1 cellular context compared by ENCODE assay signal in genomic region chrX:2474963-2475726, GRCh38.
TF ChIP-seq lines count a peak whose summit lies in the region.

No MANE protein-coding gene starts in this region.

TF ChIP-seq in K562, 482 proteins besides CTCF, POLR2A, EP300 and RAD21 (continued from another document and continues in another):
- TF ChIP-seq MGA (IDR thresholded peaks at IDR 0.05): peak; percentile 39; the same call in 1 of the 2 replicates
- TF ChIP-seq ZNF589 (CRISPR knock-in tag; IDR thresholded peaks at IDR 0.05; ENCODE audit: low read depth): no peak
- TF ChIP-seq NFE2L1 (tag; IDR thresholded peaks at IDR 0.05; ENCODE audit: borderline replicate concordance, low read depth): no peak
- TF ChIP-seq ELF1 (tag; IDR thresholded peaks at IDR 0.05): no peak
- TF ChIP-seq VEZF1 (CRISPR knock-in tag; IDR thresholded peaks at IDR 0.05): no peak
- TF ChIP-seq TCF7L2 (IDR thresholded peaks at IDR 0.05; ENCODE audit: low read depth, low read length): no peak
- TF ChIP-seq CEBPB (tag; IDR thresholded peaks at IDR 0.05): no peak
- no peak for TF ChIP-seq ZNF512 (tag; IDR thresholded peaks at IDR 0.05)
- no peak for TF ChIP-seq ZNF165 (CRISPR knock-in tag; IDR thresholded peaks at IDR 0.05; ENCODE audit: borderline replicate concordance)
- TF ChIP-seq EWSR1 (IDR thresholded peaks at IDR 0.05; ENCODE audit: borderline replicate concordance, low read depth, partially characterized antibody): no peak
- no peak for TF ChIP-seq E2F4 (CRISPR knock-in tag; IDR thresholded peaks at IDR 0.05; ENCODE audit: low read depth)
- TF ChIP-seq ETV6 (IDR thresholded peaks at IDR 0.05; ENCODE audit: borderline replicate concordance in 1 of 2, low read depth in 2 of 2, low read length in 1 of 2): no peak
- TF ChIP-seq ETV6 (CRISPR knock-in tag; IDR thresholded peaks at IDR 0.05; ENCODE audit: borderline replicate concordance): no peak
- TF ChIP-seq ZNF133 (CRISPR knock-in tag; IDR thresholded peaks at IDR 0.05): no peak
- TF ChIP-seq UBTF (IDR thresholded peaks at IDR 0.05; ENCODE audit: borderline replicate concordance in 1 of 2, low read depth in 2 of 2, low read length in 2 of 2): no peak
- TF ChIP-seq BCLAF1 (IDR thresholded peaks at IDR 0.05; ENCODE audit: borderline replicate concordance in 1 of 2, control insufficient read depth in 1 of 2, low read depth in 2 of 2, low read length in 1 of 2): no peak
- no peak for TF ChIP-seq FOSL1 (tag; conservative IDR thresholded peaks at IDR 0.05)
- TF ChIP-seq HNRNPLL (IDR thresholded peaks at IDR 0.05; ENCODE audit: low read depth, low read length, poor library complexity, severe bottlenecking): no peak
- no peak for TF ChIP-seq ZNF280B (CRISPR knock-in tag; IDR thresholded peaks at IDR 0.05)
- TF ChIP-seq TCF3 (CRISPR knock-in tag; IDR thresholded peaks at IDR 0.05): no peak
- TF ChIP-seq RNF219 (CRISPR knock-in tag; IDR thresholded peaks at IDR 0.05): no peak
- TF ChIP-seq TBP (optimal IDR thresholded peaks at IDR 0.05; ENCODE audit: low read depth, low read length): no peak
- TF ChIP-seq HDAC1 (IDR thresholded peaks at IDR 0.05): no peak
- TF ChIP-seq MTA3 (IDR thresholded peaks at IDR 0.05; ENCODE audit: borderline replicate concordance): no peak
